17 cellular contexts compared by ENCODE assay signal in the genomic region with DNA sequence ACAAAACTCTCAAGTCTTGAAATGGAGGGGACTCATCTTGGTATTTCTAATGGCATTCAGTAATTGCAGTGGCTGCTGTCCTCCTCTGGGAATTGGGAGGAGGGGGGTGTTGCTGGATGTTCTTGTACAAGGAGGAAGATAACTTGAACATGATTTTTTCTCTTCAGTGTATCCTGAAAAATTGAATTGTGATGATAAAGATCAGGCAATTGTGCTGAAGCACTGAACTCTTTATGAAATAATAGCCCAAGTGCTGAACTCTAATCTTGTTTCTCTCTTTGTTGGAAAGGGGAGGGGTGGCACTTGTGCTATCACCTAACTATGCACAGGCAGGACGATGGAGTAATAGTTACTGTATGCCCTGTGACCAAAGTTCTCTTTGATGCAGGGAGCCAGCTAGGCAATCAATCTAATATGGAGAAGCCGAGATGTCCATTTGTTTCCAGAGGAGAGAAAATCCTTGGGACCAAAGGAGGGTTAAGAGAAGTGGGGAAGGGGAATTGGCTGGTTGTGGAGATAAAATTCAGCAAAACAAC.
"Had no signal": no experiment of that assay in that cellular context is flagged by ENCODE, and none has a peak within 500 bp of the region (broad histone marks: within the 10 kb centered on the region; RNA-seq: fewer than 3 reads in every experiment).

No MANE protein-coding gene starts in this region.

- H3K4me1 ChIP-seq: sigmoid colon, suprapubic skin, thyroid gland, uterus had no signal

- H3K4me3 ChIP-seq: dorsolateral prefrontal cortex, sigmoid colon, smooth muscle cell, suprapubic skin, thyroid gland, upper lobe of left lung, uterus had no signal

- H3K9me3 ChIP-seq: sigmoid colon, suprapubic skin, thyroid gland, upper lobe of left lung, uterus had no signal

- H3K4me2 ChIP-seq: smooth muscle cell had no signal

- H3K27me3 ChIP-seq: dorsolateral prefrontal cortex, sigmoid colon, suprapubic skin, thyroid gland, upper lobe of left lung, uterus had no signal

- H3K27ac ChIP-seq: dorsolateral prefrontal cortex, sigmoid colon, suprapubic skin, thyroid gland, upper lobe of left lung, uterus had no signal

- DNase-seq: cortex of kidney; dorsolateral prefrontal cortex; effector CD8-positive, alpha-beta T cell; foreskin melanocyte; head of caudate nucleus; hippocampal formation; mesendoderm; naive thymus-derived CD8-positive, alpha-beta T cell; posterior cingulate gyrus; sigmoid colon; stimulated activated CD4-positive, alpha-beta T cell treated with anti-CD3 and anti-CD28 coated beads, Interleukin-2, amount 100 ng/mL, for 48 hours; stimulated activated naive CD4-positive, alpha-beta T cell treated with Interleukin-2 at 50 U/mL for 16 hours; thyroid gland; upper lobe of left lung; uterus had no signal

- ATAC-seq: naive thymus-derived CD8-positive, alpha-beta T cell had no signal

- H3K36me3 ChIP-seq: sigmoid colon, suprapubic skin, thyroid gland, upper lobe of left lung, uterus had no signal
